8 cellular contexts compared by ENCODE assay signal in the genomic region with DNA sequence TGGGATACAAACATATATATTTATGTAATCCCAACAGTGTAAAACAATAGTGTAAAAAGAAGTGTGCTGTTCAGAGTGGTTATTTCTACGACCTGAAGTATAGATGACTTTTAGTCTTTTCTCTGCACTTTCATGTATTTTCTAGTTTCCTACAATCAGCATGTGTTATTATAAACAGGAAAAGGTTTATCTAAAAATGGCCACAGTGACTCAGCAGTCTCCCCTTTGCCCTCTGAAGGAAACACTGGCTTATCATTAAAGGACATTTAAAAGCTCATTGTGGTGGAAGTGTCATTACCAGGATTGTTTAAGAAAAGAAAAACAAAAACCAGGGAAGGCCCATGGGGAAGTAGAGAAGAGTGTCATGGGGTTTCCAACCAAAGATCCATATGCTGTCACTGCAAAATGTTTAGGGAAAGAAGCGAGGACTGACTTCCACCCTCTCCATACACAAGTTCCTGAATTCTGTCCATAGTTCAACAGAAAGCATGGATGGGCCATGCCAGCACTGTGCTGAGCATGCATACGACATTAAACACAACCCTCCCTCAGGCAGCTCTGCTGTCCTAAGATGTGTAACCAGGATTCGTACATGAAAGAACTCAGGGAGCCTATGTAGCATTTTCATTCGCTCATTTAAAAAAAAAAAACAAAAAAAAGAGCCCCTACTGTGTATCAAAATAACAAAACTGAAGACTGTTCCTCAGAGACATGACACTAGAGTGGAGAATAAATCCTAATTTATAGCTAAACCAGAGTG. TPM values are rescaled to one million over a fixed set of nuclear protein-coding genes. Genes with fewer than 3 reads are reported as not detected.
A peak's percentile ranks its signal among the peaks of the same experiment; 100 is the strongest.
DNase-seq lines count a peak whose midpoint lies in the region; ATAC-seq and TF ChIP-seq lines count a peak whose summit lies in the region.

No MANE protein-coding gene starts in this region.

- H3K36me3 ChIP-seq in adipocyte (ENCODE audit: control insufficient read depth, insufficient read depth, low read length, severe bottlenecking) = peaks cover 38% of the 10 kb centered on the region
- peaks cover 0 to 12% (median 1%) of the 10 kb centered on the region in 4 donors for H3K36me3 ChIP-seq in right lobe of liver

- H3K4me3 ChIP-seq in adipocyte (ENCODE audit: low read length) (peak overlapping the region; percentile 37), right lobe of liver (no peak overlapping the region)

- DNase-seq in adipocyte (ENCODE audit: low read depth) (peak; percentile 4), right lobe of liver (no peak), NCI-H1694 (lab: John Stamatoyannopoulos, UW) (no peak), NCI-H146 (lab: John Stamatoyannopoulos, UW) (no peak), superior temporal gyrus (ENCODE audit: extremely low spot score) (no peak), amygdala (lab: John Stamatoyannopoulos, UW) (no peak)

- H3K9ac ChIP-seq in adipocyte (ENCODE audit: low read length) = peak overlapping the region; percentile 46

- WGBS in right lobe of liver (ENCODE audit: insufficient coverage, low coverage, low lambda C conversion rate, missing lambda C conversion rate) = 51% methylated on average over 4 of the region's 5 CpGs

- intact Hi-C loops in right lobe of liver (cut with DNase I) = no loop called here

- TF ChIP-seq POLR2A in right lobe of liver (IDR thresholded peaks at IDR 0.05) = no peak

- peak overlapping the region; percentile 22 to 68 (median 48) for H3K27ac ChIP-seq in right lobe of liver

- H3K27me3 ChIP-seq in adipocyte (replicated peaks; ENCODE audit: control insufficient read depth, insufficient read depth, low read length) = no peaks in the 10 kb centered on the region
- H3K27me3 ChIP-seq in right lobe of liver = no peaks in the 10 kb centered on the region

- H3K9me3 ChIP-seq in adipocyte (ENCODE audit: control insufficient read depth, low read length) = peaks cover 15% of the 10 kb centered on the region
- H3K9me3 ChIP-seq in right lobe of liver = no peaks in the 10 kb centered on the region

- ATAC-seq in GM19025 (IDR thresholded peaks at IDR 0.05; ENCODE audit: low read depth, unreplicated experiment) (peak; percentile 43), HG03378 (IDR thresholded peaks at IDR 0.05; ENCODE audit: unreplicated experiment) (peak; percentile 51), right lobe of liver (peak; percentile 53 to 69 (median 64))

- TF ChIP-seq CTCF in right lobe of liver (IDR thresholded peaks at IDR 0.05) = no peak

- H3K4me1 ChIP-seq in adipocyte (ENCODE audit: control insufficient read depth, insufficient read depth, low read length) (peaks cover 57% of the 10 kb centered on the region), right lobe of liver (peaks cover 0 to 51% (median 14%) of the 10 kb centered on the region in 4 donors)

RNA-seq across cellular contexts. Expression of a gene that starts 10.2 kb away (rescaled TPM):
- 10 to 100 TPM; 11.5 to 17.1 (median 15.0) TPM for total RNA-seq in right lobe of liver

RNA-seq across cellular contexts. Expression of a gene that starts 12.4 kb away (rescaled TPM):
- total RNA-seq in right lobe of liver = 10 to 100 TPM; 31.2 to 58.9 (median 37.4) TPM

RNA-seq across cellular contexts. Expression of a gene that starts 51.0 kb away (rescaled TPM):
- total RNA-seq in right lobe of liver = 10 to 100 TPM in 1 of 6 experiments, 1 to 10 TPM in 5; 6.0 to 11.5 (median 8.6) TPM
